Comparison of ENCODE assay signal across 8 cellular contexts in the genomic region with DNA sequence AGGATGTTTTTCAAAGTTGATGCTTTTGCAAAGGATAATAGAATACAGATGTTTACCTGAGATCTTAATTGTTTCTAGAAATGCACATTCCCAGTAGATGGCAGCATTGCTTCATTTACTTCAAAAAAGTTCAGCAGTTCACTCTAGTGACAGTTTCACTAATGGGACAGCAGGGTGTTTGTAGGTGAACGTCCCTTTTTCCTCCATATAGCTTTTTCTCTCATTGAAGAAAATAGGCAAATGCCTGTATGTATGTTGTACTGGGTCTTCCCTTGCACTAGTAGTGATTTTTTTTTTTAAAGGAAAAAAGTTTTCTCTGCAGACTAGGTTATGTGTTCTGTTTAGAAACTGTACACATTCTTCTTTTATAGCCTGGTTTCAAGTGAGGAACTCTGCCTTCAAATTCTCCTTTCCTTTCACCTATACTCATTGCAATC.
DNase-seq lines count a peak whose midpoint lies in the region; FAIRE-seq and TF ChIP-seq lines count a peak whose summit lies in the region.

No MANE protein-coding gene starts in this region.

- in situ Hi-C loops in G401 (cut with HindIII; ENCODE audit: low sequenced_read_pairs): no loop called here

- peaks cover 8% of the 10 kb centered on the region for H3K4me1 Mint-ChIP-seq in progenitor cell of endocrine pancreas (ENCODE audit: low read depth)

- TF ChIP-seq CTCF in AG04449 (IDR thresholded peaks at IDR 0.05; ENCODE audit: insufficient read depth, low read length, missing control alignments) (peak; percentile 34), fibroblast of villous mesenchyme (IDR thresholded peaks at IDR 0.05; ENCODE audit: insufficient read depth, low read depth, low read length) (peak; percentile 71), progenitor cell of endocrine pancreas (IDR thresholded peaks at IDR 0.05; ENCODE audit: unreplicated experiment) (peak; percentile 85)

- POLR2A ChIA-PET in AG04449 (lab: Yijun Ruan, JAX): no interaction called here

- H3K4me3 ChIP-seq in AG04449 (ENCODE audit: low read depth, low read length): no peak overlapping the region
- H3K4me3 ChIP-seq in fibroblast of villous mesenchyme (ENCODE audit: low read depth, low read length): no peak overlapping the region

- FAIRE-seq in TTC549 (lab: Jason Lieb, UNC): peak; percentile 93

- no peaks in the 10 kb centered on the region for H3K9me3 Mint-ChIP-seq in progenitor cell of endocrine pancreas (ENCODE audit: low read depth)

- H3K4me3 Mint-ChIP-seq in progenitor cell of endocrine pancreas (ENCODE audit: low read depth): no peak overlapping the region

- no peak for DNase-seq in AG04449 (ENCODE audit: low read depth, low spot score)
- peak; percentile 63 for DNase-seq in G401 (ENCODE audit: low spot score)
- peak; percentile 14 for DNase-seq in HCEC 1CT
- DNase-seq in NAMALWA (ENCODE audit: low spot score): peak; percentile 90
- DNase-seq in fibroblast of villous mesenchyme (ENCODE audit: low read depth): peak; percentile 70
- DNase-seq in progenitor cell of endocrine pancreas (ENCODE audit: low spot score, unreplicated experiment): no peak
- no peak for DNase-seq in cortex of kidney (lab: John Stamatoyannopoulos, UW)

- CTCF ChIA-PET in AG04449 (lab: Yijun Ruan, JAX): interaction anchor here (0.6 to 19.3 kb wide), 35 partner anchors 8 to 1998 kb away, joined by 3 to 1033 read pairs (median 5); no protein-coding TSS in a partner anchor

- no peaks in the 10 kb centered on the region for H3K36me3 Mint-ChIP-seq in progenitor cell of endocrine pancreas (ENCODE audit: insufficient read depth)

- no peak overlapping the region for H3K27ac Mint-ChIP-seq in progenitor cell of endocrine pancreas

- H3K27me3 Mint-ChIP-seq in progenitor cell of endocrine pancreas: peaks cover 2% of the 10 kb centered on the region

Comparison
In these comparisons a context has a peak if more than half of its experiments do, and no peak if none do; other contexts are left out.
1. DNase-seq: peak in G401 (single experiment), HCEC 1CT (single experiment), NAMALWA (single experiment) and fibroblast of villous mesenchyme (single experiment); none in AG04449 (single experiment), progenitor cell of endocrine pancreas (single experiment) and cortex of kidney (single experiment).
2. CTCF ChIP-seq: peak in every context shown above with its lines; median percentile 85 in progenitor cell of endocrine pancreas; 71 in fibroblast of villous mesenchyme; 34 in AG04449.